Comparison of ENCODE assay signal across 15 cellular contexts in the genomic region with DNA sequence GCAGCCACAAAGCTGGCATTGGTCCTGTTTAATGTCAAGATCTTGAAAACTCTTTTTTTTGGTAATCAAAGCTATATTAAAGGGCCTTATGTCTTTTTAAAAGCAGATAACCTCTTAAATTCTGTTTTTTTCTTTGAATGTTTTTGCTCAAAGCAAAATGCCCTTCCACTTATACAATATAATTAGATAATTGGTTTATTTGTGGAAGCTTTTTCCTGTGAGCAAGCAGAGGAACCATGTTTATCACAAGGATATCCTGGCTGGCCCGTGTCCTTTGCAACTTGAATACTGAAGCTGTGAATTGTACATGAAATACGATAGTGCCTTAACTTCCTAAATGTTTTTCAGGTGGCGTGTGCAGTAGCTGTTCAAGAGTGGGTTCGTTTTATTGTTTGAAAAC.
"Had no signal": no experiment of that assay in that cellular context is flagged by ENCODE, and none has a peak within 500 bp of the region (broad histone marks: within the 10 kb centered on the region; RNA-seq: fewer than 3 reads in every experiment).

No MANE protein-coding gene starts in this region.

- H3K27ac ChIP-seq: brain microvascular endothelial cell, right lobe of liver, tibial nerve had no signal

- H3K36me3 Mint-ChIP-seq: activated CD8-positive, alpha-beta memory T cell treated with anti-CD3 and anti-CD28 coated beads, Interleukin-2, amount 10 ng/mL, durations not matched to agents 7 days and 5 days; activated naive CD4-positive, alpha-beta T cell treated with anti-CD3 and anti-CD28 coated beads, Interleukin-2, amount 50 U/mL, for 72 hours; naive thymus-derived CD4-positive, alpha-beta T cell; stimulated activated memory B cell treated with anti-CD40 and anti-IgM and Interleukin-4, amounts not matched to agents 10 μg/mL and 1 μg/mL and 100 μg/mL, for 72 hours had no signal

- H3K27me3 ChIP-seq: brain microvascular endothelial cell, right lobe of liver, spleen, tibial nerve had no signal

- H3K9me3 Mint-ChIP-seq: activated naive CD4-positive, alpha-beta T cell treated with anti-CD3 and anti-CD28 coated beads, Interleukin-2, amount 50 U/mL, for 72 hours; activated T-cell treated with anti-CD3 and anti-CD28 coated beads, Interleukin-2, amount 50 U/mL, for 24 hours; stimulated activated memory B cell treated with anti-CD40 and anti-IgM and Interleukin-4, amounts not matched to agents 10 μg/mL and 1 μg/mL and 100 μg/mL, for 72 hours had no signal

- H3K9me3 ChIP-seq: right lobe of liver, spleen, tibial nerve had no signal

- ATAC-seq: activated CD4-positive, CD25-positive, alpha-beta regulatory T cell treated with anti-CD3 and anti-CD28 coated beads, Interleukin-2, amount 50 U/mL, for 24 hours; activated CD8-positive, alpha-beta memory T cell treated with anti-CD3 and anti-CD28 coated beads, Interleukin-2, amount 10 ng/mL, durations not matched to agents 7 days and 5 days; activated naive CD4-positive, alpha-beta T cell treated with anti-CD3 and anti-CD28 coated beads, Interleukin-2, amount 50 U/mL, for 72 hours; naive thymus-derived CD4-positive, alpha-beta T cell; stimulated activated memory B cell treated with anti-CD40 and anti-IgM and Interleukin-4, amounts not matched to agents 10 μg/mL and 1 μg/mL and 100 μg/mL, for 72 hours had no signal

- H3K27ac Mint-ChIP-seq: activated CD8-positive, alpha-beta memory T cell treated with anti-CD3 and anti-CD28 coated beads, Interleukin-2, amount 10 ng/mL, durations not matched to agents 7 days and 5 days; activated naive CD4-positive, alpha-beta T cell treated with anti-CD3 and anti-CD28 coated beads, Interleukin-2, amount 50 U/mL, for 72 hours; activated T-cell treated with anti-CD3 and anti-CD28 coated beads, Interleukin-2, amount 50 U/mL, for 24 hours; naive thymus-derived CD4-positive, alpha-beta T cell; stimulated activated memory B cell treated with anti-CD40 and anti-IgM and Interleukin-4, amounts not matched to agents 10 μg/mL and 1 μg/mL and 100 μg/mL, for 72 hours had no signal

- H3K4me3 Mint-ChIP-seq: activated CD8-positive, alpha-beta memory T cell treated with anti-CD3 and anti-CD28 coated beads, Interleukin-2, amount 10 ng/mL, durations not matched to agents 7 days and 5 days; activated T-cell treated with anti-CD3 and anti-CD28 coated beads, Interleukin-2, amount 50 U/mL, for 24 hours; naive thymus-derived CD4-positive, alpha-beta T cell; stimulated activated memory B cell treated with anti-CD40 and anti-IgM and Interleukin-4, amounts not matched to agents 10 μg/mL and 1 μg/mL and 100 μg/mL, for 72 hours had no signal

- H3K36me3 ChIP-seq: brain microvascular endothelial cell, right lobe of liver, tibial nerve had no signal

- DNase-seq: activated CD4-positive, alpha-beta T cell treated with anti-CD3 and anti-CD28 coated beads, Interleukin-2, amount 50 U/mL, for 4 hours; activated CD8-positive, alpha-beta memory T cell treated with anti-CD3 and anti-CD28 coated beads, Interleukin-2, amount 10 ng/mL, durations not matched to agents 7 days and 5 days; activated effector memory CD4-positive, alpha-beta T cell treated with anti-CD3 and anti-CD28 coated beads, Interleukin-2, amount 50 U/mL, for 16 hours; activated T-cell treated with anti-CD3 and anti-CD28 coated beads, Interleukin-2, amount 50 U/mL, for 24 hours; brain microvascular endothelial cell; hippocampal formation; mammary epithelial cell; naive thymus-derived CD4-positive, alpha-beta T cell; right lobe of liver; spleen; stimulated activated CD4-positive, alpha-beta T cell treated with anti-CD3 and anti-CD28 coated beads, Interleukin-1b, Interleukin-23, amount 100 ng/mL, for 48 hours had no signal

- H3K4me3 ChIP-seq: right lobe of liver, tibial nerve had no signal
